Comparison of ENCODE assay signal across 11 cellular contexts in the genomic region with DNA sequence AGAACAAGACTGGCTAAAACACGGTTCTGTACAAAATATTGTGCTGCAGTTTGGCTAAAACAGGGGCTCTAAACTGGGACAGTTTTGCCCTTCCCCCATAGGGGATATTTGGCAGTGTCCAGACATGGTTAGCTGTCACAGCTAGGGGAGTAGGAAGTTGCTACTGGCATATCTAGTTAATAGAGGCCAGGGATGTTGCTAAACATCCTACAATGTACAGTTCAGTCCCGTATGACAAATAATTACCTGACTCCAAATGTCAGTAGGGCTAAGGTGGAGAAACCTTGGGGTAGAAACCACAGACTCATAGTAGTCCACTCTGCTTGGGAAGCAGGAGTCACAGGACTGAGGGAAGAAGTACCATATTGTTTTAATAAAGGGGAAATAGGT. TPM values are rescaled to one million over a fixed set of nuclear protein-coding genes. Genes with fewer than 3 reads are reported as not detected.
A peak's percentile ranks its signal among the peaks of the same experiment; 100 is the strongest.
DNase-seq lines count a peak whose midpoint lies in the region; ATAC-seq and TF ChIP-seq lines count a peak whose summit lies in the region.
"Had no signal": no experiment of that assay in that cellular context is flagged by ENCODE, and none has a peak within 500 bp of the region (broad histone marks: within the 10 kb centered on the region; RNA-seq: fewer than 3 reads in every experiment).

No MANE protein-coding gene starts in this region.

- H3K4me3 ChIP-seq in duodenal mucosa (ENCODE audit: low read depth in 1 of 2, low read length in 2 of 2) (no peak overlapping the region), lung (no peak overlapping the region), stomach smooth muscle (ENCODE audit: low read length in 2 of 2) (peak overlapping the region in 1 of 2 donors; percentile 63), WERI-Rb-1 (ENCODE audit: low read depth, low read length) (no peak overlapping the region)
- H3K4me3 ChIP-seq: GM12878 had no signal

- 24 to 36% methylated on average over 2 of the region's 2 CpGs for WGBS in lung, 2 donors

- H3K36me3 ChIP-seq in duodenal mucosa (ENCODE audit: control insufficient read depth in 1 of 2, insufficient read depth in 2 of 2, low read length in 2 of 2): no peaks in the 10 kb centered on the region
- H3K36me3 ChIP-seq in lung (ENCODE audit: control insufficient read depth in 2 of 2, insufficient read depth in 2 of 2, low read length in 2 of 2): no peaks in the 10 kb centered on the region
- H3K36me3 ChIP-seq in stomach smooth muscle (ENCODE audit: control insufficient read depth in 2 of 2, insufficient read depth in 2 of 2, low read length in 2 of 2): peaks cover 2 to 3% of the 10 kb centered on the region in 2 donors
- no peaks in the 10 kb centered on the region for H3K36me3 ChIP-seq in WERI-Rb-1

- H3K27ac ChIP-seq in RWPE1 (peak overlapping the region; percentile 98), duodenal mucosa (ENCODE audit: low read depth, low read length) (peak overlapping the region; percentile 48), lung (ENCODE audit: low read depth in 1 of 2, low read length in 1 of 2) (peak overlapping the region; percentile 92 to 97), stomach smooth muscle (ENCODE audit: low read length) (peak overlapping the region; percentile 93), WERI-Rb-1 (no peak overlapping the region)

- H3K4me1 ChIP-seq in duodenal mucosa (ENCODE audit: control insufficient read depth in 1 of 2, insufficient read depth in 2 of 2, low read length in 2 of 2): peaks cover 28 to 29% of the 10 kb centered on the region in 2 donors
- peaks cover 39 to 55% of the 10 kb centered on the region in 2 donors for H3K4me1 ChIP-seq in lung (ENCODE audit: control insufficient read depth in 2 of 2, insufficient read depth in 2 of 2, low read length in 2 of 2)
- H3K4me1 ChIP-seq in stomach smooth muscle (ENCODE audit: control insufficient read depth, insufficient read depth, low read length): peaks cover 64% of the 10 kb centered on the region

- ATAC-seq in lung (ENCODE audit: insufficient read depth, low FRiP score): no peak
- ATAC-seq: GM12878 had no signal

- POLR2A ChIA-PET in RWPE1 (lab: Yijun Ruan, JAX; ENCODE audit: low non-redundant PET): no interaction called here

- H3K9ac ChIP-seq in duodenal mucosa (ENCODE audit: low read depth in 1 of 2, low read length in 2 of 2) (peak overlapping the region in 1 of 2 donors; percentile 23), stomach smooth muscle (ENCODE audit: low read length in 2 of 2) (peak overlapping the region; percentile 25 to 68)

- no peaks in the 10 kb centered on the region for H3K9me3 ChIP-seq in duodenal mucosa (ENCODE audit: control insufficient read depth in 1 of 2, low read length in 2 of 2)
- no peaks in the 10 kb centered on the region for H3K9me3 ChIP-seq in lung (ENCODE audit: control insufficient read depth in 2 of 2, insufficient read depth in 1 of 2, low read length in 1 of 2)
- H3K9me3 ChIP-seq in stomach smooth muscle (ENCODE audit: control insufficient read depth in 2 of 2, low read length in 2 of 2): no peaks in the 10 kb centered on the region
- H3K9me3 ChIP-seq in WERI-Rb-1 (ENCODE audit: severe bottlenecking): peaks cover 2% of the 10 kb centered on the region

- TF ChIP-seq CTCF in RWPE1 (conservative IDR thresholded peaks at IDR 0.05; ENCODE audit: low read depth): no peak
- TF ChIP-seq CTCF in lung (IDR thresholded peaks at IDR 0.05; ENCODE audit: control extremely low read depth, extremely low read depth): no peak
- no peak for TF ChIP-seq CTCF in WERI-Rb-1 (IDR thresholded peaks at IDR 0.05; ENCODE audit: low read depth, low read length)

- no peak for DNase-seq in RWPE1 (ENCODE audit: low spot score)
- no peak for DNase-seq in lung (ENCODE audit: low spot score)
- DNase-seq in HK-2 (ENCODE audit: unreplicated experiment): no peak
- DNase-seq in WERI-Rb-1: no peak
- DNase-seq in DMS53 treated with DMSO at 0.1 percent for 48 hours (lab: John Stamatoyannopoulos, UW; ENCODE audit: unreplicated experiment): no peak
- no peak for DNase-seq in NCI-H2029 treated with DMSO at 0.1 percent for 48 hours (lab: John Stamatoyannopoulos, UW)
- DNase-seq: COR-L47, NCI-H2171 had no signal

- H3K27me3 ChIP-seq in duodenal mucosa (ENCODE audit: control insufficient read depth in 1 of 2, insufficient read depth in 2 of 2, low read length in 2 of 2): no peaks in the 10 kb centered on the region
- H3K27me3 ChIP-seq in lung (ENCODE audit: control insufficient read depth, insufficient read depth): no peaks in the 10 kb centered on the region
- H3K27me3 ChIP-seq in stomach smooth muscle (ENCODE audit: control insufficient read depth in 1 of 2, insufficient read depth in 2 of 2, low read length in 2 of 2): no peaks in the 10 kb centered on the region
- no peaks in the 10 kb centered on the region for H3K27me3 ChIP-seq in WERI-Rb-1 (ENCODE audit: insufficient read depth, low read depth, severe bottlenecking)

- CTCF ChIA-PET in RWPE1 (lab: Yijun Ruan, JAX): no interaction called here

RNA-seq across cellular contexts. Expression of a gene that starts 39.8 kb away (rescaled TPM):
- total RNA-seq in lung: 10 to 100 TPM; 42.7 to 47.6 TPM
- polyA plus RNA-seq in lung: 10 to 100 TPM; 19.1 to 52.3 TPM

RNA-seq across cellular contexts. Expression of a gene that starts 53.7 kb away (rescaled TPM):
- total RNA-seq in lung: 1 to 10 TPM; 2.1 to 3.7 TPM
- 1 to 10 TPM in 1 of 2 donors, under 1 TPM in 1; 0.39 to 1.2 TPM for polyA plus RNA-seq in lung
- polyA plus RNA-seq: GM12878 had no signal
